Comparison of ENCODE assay signal across 16 cellular contexts in genomic region chr11:34425360-34425759, GRCh38.
"Had no signal": no experiment of that assay in that cellular context is flagged by ENCODE, and none has a peak within 500 bp of the region (broad histone marks: within the 10 kb centered on the region; RNA-seq: fewer than 3 reads in every experiment).

No MANE protein-coding gene starts in this region.

- H3K27ac ChIP-seq: esophagus squamous epithelium, gastrocnemius medialis, left ventricle myocardium inferior, ovary, prostate gland, right atrium auricular region had no signal

- H3K9me3 ChIP-seq: esophagus squamous epithelium, gastrocnemius medialis, left ventricle myocardium inferior, ovary, prostate gland, right atrium auricular region, thyroid gland had no signal

- ATAC-seq: activated T-helper 17 cell treated with anti-CD3 and anti-CD28 coated beads, Interleukin-2, amount 50 U/mL, for 72 hours; gastrocnemius medialis; natural killer cell treated with Interleukin-12 subunit alpha and Interleukin-12 subunit beta and Interleukin-15 and Interleukin-18, amount 100 ng/mL, for 72 hours; WTC11 had no signal

- H3K36me3 ChIP-seq: esophagus squamous epithelium, gastrocnemius medialis, left ventricle myocardium inferior, ovary, prostate gland, right atrium auricular region, thyroid gland had no signal

- H3K4me3 ChIP-seq: esophagus squamous epithelium, gastrocnemius medialis, left ventricle myocardium inferior, ovary, prostate gland, right atrium auricular region, thyroid gland had no signal

- DNase-seq: activated naive CD8-positive, alpha-beta T cell treated with anti-CD3 and anti-CD28 coated beads for 36 hours; activated T-cell treated with anti-CD3 and anti-CD28 coated beads, Interleukin-2, amount 50 U/mL, for 1 hour; esophagus squamous epithelium; gastrocnemius medialis; head of caudate nucleus; hypothalamus; left ventricle myocardium inferior; ovary; stimulated activated CD4-positive, alpha-beta T cell treated with anti-CD3 and anti-CD28 coated beads, Interleukin-12 subunit alpha, Interleukin-12 subunit beta, amount 100 ng/mL, for 4 hours; substantia nigra; thyroid gland had no signal
